ENCODE assay signal across 10 cellular contexts in genomic region chr13:23880491-23881407, GRCh38. TPM values are rescaled to one million over a fixed set of nuclear protein-coding genes. Genes with fewer than 3 reads are reported as not detected.
"Had no signal": no experiment of that assay in that cellular context is flagged by ENCODE, and none has a peak within 500 bp of the region (broad histone marks: within the 10 kb centered on the region; RNA-seq: fewer than 3 reads in every experiment).

No MANE protein-coding gene starts in this region.

RNA-seq across cellular contexts. Expression of gene C1QTNF9B, which starts 16.6 kb away (rescaled TPM):
- total RNA-seq: activated CD4-positive, alpha-beta memory T cell treated with anti-CD3 and anti-CD28 coated beads, Interleukin-2, amount 10 ng/mL, durations not matched to agents 7 days and 5 days; activated CD4-positive, alpha-beta T cell treated with anti-CD3 and anti-CD28 coated beads for 36 hours; activated CD4-positive, alpha-beta T cell treated with anti-CD3 and anti-CD28 coated beads, Interleukin-2, amount 10 ng/mL, durations not matched to agents 7 days and 5 days; activated naive CD4-positive, alpha-beta T cell treated with anti-CD3 and anti-CD28 coated beads, Interleukin-2, amount 50 U/mL, for 72 hours; activated naive CD8-positive, alpha-beta T cell treated with anti-CD3 and anti-CD28 coated beads, Interleukin-2, amount 10 ng/mL, durations not matched to agents 7 days and 5 days; activated T-cell treated with anti-CD3 and anti-CD28 coated beads, Interleukin-2, amount 50 U/mL, for 72 hours; astrocyte; dermis microvascular lymphatic vessel endothelial cell; endothelial cell of umbilical vein; esophagus squamous epithelium had no signal
